ENCODE assay signal across 8 cellular contexts in genomic region chr1:109483658-109484518, GRCh38. TPM values are rescaled to one million over a fixed set of nuclear protein-coding genes. Genes with fewer than 3 reads are reported as not detected.
DNase-seq lines count a peak whose midpoint lies in the region; ATAC-seq, FAIRE-seq and TF ChIP-seq lines count a peak whose summit lies in the region.

A gene with protein sequence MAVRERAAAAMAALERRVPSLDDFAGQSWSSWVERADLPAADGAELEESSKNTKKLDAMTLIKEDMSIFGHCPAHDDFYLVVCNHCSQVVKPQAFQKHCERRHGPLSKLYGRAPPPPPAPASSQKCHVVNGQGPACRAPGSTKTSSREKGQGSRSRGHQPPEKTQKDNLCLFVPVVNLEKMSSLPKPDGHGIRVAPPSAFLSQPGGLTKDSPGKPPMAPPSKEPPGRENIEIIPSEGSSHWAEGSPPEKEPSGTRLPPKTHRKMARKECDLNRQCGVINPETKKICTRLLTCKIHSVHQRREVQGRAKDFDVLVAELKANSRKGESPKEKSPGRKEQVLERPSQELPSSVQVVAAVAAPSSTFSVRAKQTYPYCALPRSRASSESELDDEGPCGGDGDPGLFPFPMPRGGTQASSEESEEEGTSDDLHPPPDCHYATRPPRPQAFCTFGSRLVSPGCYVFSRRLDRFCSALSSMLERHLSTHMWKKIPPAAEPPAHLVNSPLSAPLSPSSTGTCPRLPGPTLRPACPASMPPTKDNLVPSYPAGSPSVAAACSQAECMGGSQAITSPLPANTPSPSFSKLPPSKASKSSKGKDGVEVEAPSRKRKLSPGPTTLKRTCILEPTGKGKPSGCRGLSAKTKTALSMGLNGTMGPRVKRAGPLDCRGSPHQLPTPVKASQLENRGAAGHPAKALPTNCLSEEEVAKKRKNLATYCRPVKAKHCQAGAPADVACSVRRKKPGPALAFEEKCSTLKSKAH (plus strand): TSS chr1:109483905. CDS start chr1:109483954, 49 bp downstream.

- peak within 1 kb of the TSS; percentile 94 for H3K4me3 Mint-ChIP-seq in activated B cell treated with CpG ODN at 0.5 μM for 24 hours

- in situ Hi-C loops in GM18951 (cut with MboI; ENCODE audit: low sequenced_read_pairs, unreplicated experiment), result no loop called here

- CTCF ChIA-PET in activated B cell treated with CpG ODN at 0.5 μM for 24 hours (lab: Charles Lee), result interaction anchor here (0.7 to 4.6 kb wide), 8 partner anchors 9 to 206 kb away, joined by 3 to 31 read pairs (median 4); partner anchors contain the start of genes CYB561D1, GNAI3 and PSMA5

- peaks cover 6% of the 10 kb centered on the region for H3K36me3 ChIP-seq in bronchial epithelial cell (ENCODE audit: control insufficient read depth, insufficient read depth, low read length)

- peak within 1 kb of the TSS; percentile 91 for H3K27ac Mint-ChIP-seq in activated B cell treated with CpG ODN at 0.5 μM for 24 hours

- peaks cover 25% of the 10 kb centered on the region for H3K36me3 Mint-ChIP-seq in activated B cell treated with CpG ODN at 0.5 μM for 24 hours (ENCODE audit: low read depth)

- H3K4me3 ChIP-seq in bronchial epithelial cell (ENCODE audit: low read depth, low read length), result peak within 1 kb of the TSS; percentile 68

- H3K27me3 Mint-ChIP-seq in activated B cell treated with CpG ODN at 0.5 μM for 24 hours, result peaks cover 16% of the 10 kb centered on the region

- FAIRE-seq in bronchial epithelial cell (lab: Jason Lieb, UNC), result no peak

- POLR2A ChIA-PET in activated B cell treated with CpG ODN at 0.5 μM for 24 hours (lab: Charles Lee), result interaction anchor here (0.6 to 2.5 kb wide), 19 partner anchors 10 to 792 kb away, joined by 3 to 34 read pairs (median 4); partner anchors contain the start of genes AMIGO1, AMPD2, CYB561D1 and GNAI3

- intact Hi-C loops in activated B cell treated with CpG ODN at 0.5 μM for 24 hours (cut with micrococcal nuclease), result loop anchor here (1.0 to 5.0 kb wide), 6 partner anchors 10 to 500 kb away; partner anchors contain the start of genes AHCYL1, CELSR2, CYB561D1 and GNAI3

- ATAC-seq in HG03159 (IDR thresholded peaks at IDR 0.05; ENCODE audit: unreplicated experiment) (peak; percentile 73), activated B cell treated with CpG ODN at 0.5 μM for 24 hours (ENCODE audit: low read depth) (peak; percentile 79)

- peaks cover 10% of the 10 kb centered on the region for H3K27me3 ChIP-seq in bronchial epithelial cell (ENCODE audit: control insufficient read depth, insufficient read depth, low read length)

- TF ChIP-seq CTCF in activated B cell treated with CpG ODN at 0.5 μM for 24 hours (IDR thresholded peaks at IDR 0.05), result no peak
- no peak for TF ChIP-seq CTCF in bronchial epithelial cell (IDR thresholded peaks at IDR 0.05; ENCODE audit: insufficient read depth, low read length, severe bottlenecking)

- peak; percentile 100 for DNase-seq in AG08395 (ENCODE audit: low spot score)
- DNase-seq in NCI-H2227 treated with DMSO at 0.1 percent for 48 hours (lab: John Stamatoyannopoulos, UW), result peak; percentile 90
- DNase-seq in activated B cell treated with CpG ODN at 0.5 μM for 24 hours, result peak; percentile 90
- peak; percentile 73 for DNase-seq in bronchial epithelial cell (ENCODE audit: low read depth)
- peak; percentile 85 for DNase-seq in iris pigment epithelial cell (ENCODE audit: low read depth)
- DNase-seq in stimulated activated CD4-positive, alpha-beta T cell treated with anti-CD3 and anti-CD28 coated beads, Interleukin-12 subunit alpha, Interleukin-12 subunit beta, amount 100 ng/mL, for 24 hours (ENCODE audit: low read depth in 2 of 2), result peak; percentile 84 to 86

- peak; percentile 91 for TF ChIP-seq POLR2A in GM18951 (IDR thresholded peaks at IDR 0.05; ENCODE audit: extremely low read depth, insufficient read depth, insufficient read length)

- H3K4me1 Mint-ChIP-seq in activated B cell treated with CpG ODN at 0.5 μM for 24 hours, result peaks cover 27% of the 10 kb centered on the region

- no peaks in the 10 kb centered on the region for H3K9me3 Mint-ChIP-seq in activated B cell treated with CpG ODN at 0.5 μM for 24 hours

RNA-seq across cellular contexts. Expression of the gene that starts here (rescaled TPM):
- total RNA-seq in activated B cell treated with CpG ODN at 0.5 μM for 24 hours, result 7.5 and 9.0 TPM in 2 replicates
- 0.64 and 1.3 TPM in 2 replicates for total RNA-seq in bronchial epithelial cell

Comparison
In these comparisons a context has a peak if more than half of its experiments do, and no peak if none do; other contexts are left out.
1. Peak in every context shown above with its lines: DNase-seq, ATAC-seq and H3K4me3 ChIP-seq.